Comparison of ENCODE assay signal across 21 cellular contexts in the genomic region with DNA sequence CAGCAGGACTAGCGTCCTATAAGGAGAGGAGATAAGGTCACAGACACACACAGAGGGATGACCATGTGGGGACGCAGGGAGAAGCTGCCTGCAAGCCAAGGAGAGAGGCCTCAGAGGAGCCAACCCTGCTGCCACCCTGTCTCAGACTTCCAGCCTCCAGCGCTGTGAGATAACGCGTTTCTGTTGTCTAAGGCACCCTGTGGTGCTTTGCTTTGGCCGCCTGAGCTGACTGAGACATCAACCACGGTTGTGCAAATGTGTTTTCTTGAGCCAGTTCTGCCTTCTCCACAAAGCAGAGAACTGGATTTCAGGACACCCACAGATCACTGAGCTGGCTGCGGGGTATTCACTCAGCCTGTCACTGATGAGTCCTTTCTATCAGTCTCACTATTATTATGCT.
"Had no signal": no experiment of that assay in that cellular context is flagged by ENCODE, and none has a peak within 500 bp of the region (broad histone marks: within the 10 kb centered on the region; RNA-seq: fewer than 3 reads in every experiment).

No MANE protein-coding gene starts in this region.

- H2AFZ ChIP-seq: parathyroid adenoma had no signal

- H3K4me3 ChIP-seq: left lung, right lobe of liver, suprapubic skin, transverse colon, upper lobe of right lung, uterus had no signal

- H3K36me3 Mint-ChIP-seq: natural killer cell had no signal

- H3K4me3 Mint-ChIP-seq: effector memory CD8-positive, alpha-beta T cell; natural killer cell; neural crest cell; stimulated activated naive CD8-positive, alpha-beta T cell treated with anti-CD3 and anti-CD28 coated beads, Interleukin-15, amount 100 ng/mL, for 72 hours had no signal

- H3K36me3 ChIP-seq: left lung, right lobe of liver, suprapubic skin, transverse colon, upper lobe of right lung, uterus had no signal

- H3K4me1 ChIP-seq: left lung, parathyroid adenoma, right lobe of liver, suprapubic skin, transverse colon, upper lobe of right lung had no signal

- H3K79me2 ChIP-seq: parathyroid adenoma had no signal

- H3K27me3 Mint-ChIP-seq: effector memory CD8-positive, alpha-beta T cell; progenitor cell of endocrine pancreas; stimulated activated naive CD8-positive, alpha-beta T cell treated with anti-CD3 and anti-CD28 coated beads, Interleukin-15, amount 100 ng/mL, for 72 hours had no signal

- H3K9me3 ChIP-seq: left lung, right lobe of liver, suprapubic skin, transverse colon, upper lobe of right lung, uterus had no signal

- H3K27ac ChIP-seq: left lung, parathyroid adenoma, right lobe of liver, suprapubic skin, transverse colon, upper lobe of right lung had no signal

- H3K9ac ChIP-seq: parathyroid adenoma had no signal

- DNase-seq: cortex of kidney; effector memory CD8-positive, alpha-beta T cell; erythroblast; kidney; left lung; natural killer cell; right lobe of liver; small intestine; stimulated activated CD4-positive, alpha-beta T cell treated with anti-CD3 and anti-CD28 coated beads, Interleukin-12 subunit alpha, Interleukin-12 subunit beta, amount 100 ng/mL, for 4 hours; stimulated activated CD4-positive, alpha-beta T cell treated with anti-CD3 and anti-CD28 coated beads, Interleukin-1b, Interleukin-23, amount 100 ng/mL, for 48 hours; stimulated activated CD4-positive, alpha-beta T cell treated with anti-CD3 and anti-CD28 coated beads, Interleukin-4, amount 100 ng/mL, for 1 hour; stimulated activated CD8-positive, alpha-beta memory T cell treated with anti-CD3 and anti-CD28 coated beads, Interleukin-4, amount 100 ng/mL, for 48 hours; stimulated activated naive CD4-positive, alpha-beta T cell; stimulated activated naive CD8-positive, alpha-beta T cell treated with anti-CD3 and anti-CD28 coated beads, Interleukin-15, amount 100 ng/mL, for 72 hours; transverse colon; upper lobe of right lung; uterus had no signal

- H3K4me1 Mint-ChIP-seq: natural killer cell had no signal

- H3K27me3 ChIP-seq: left lung, right lobe of liver, suprapubic skin, transverse colon, upper lobe of right lung, uterus had no signal

- H3K27ac Mint-ChIP-seq: effector memory CD8-positive, alpha-beta T cell; natural killer cell; progenitor cell of endocrine pancreas; stimulated activated naive CD8-positive, alpha-beta T cell treated with anti-CD3 and anti-CD28 coated beads, Interleukin-15, amount 100 ng/mL, for 72 hours had no signal

- H3K9me3 Mint-ChIP-seq: effector memory CD8-positive, alpha-beta T cell; natural killer cell; neural crest cell; stimulated activated naive CD8-positive, alpha-beta T cell treated with anti-CD3 and anti-CD28 coated beads, Interleukin-15, amount 100 ng/mL, for 72 hours had no signal
